ENCODE assay signal across 1 cellular context in the genomic region with DNA sequence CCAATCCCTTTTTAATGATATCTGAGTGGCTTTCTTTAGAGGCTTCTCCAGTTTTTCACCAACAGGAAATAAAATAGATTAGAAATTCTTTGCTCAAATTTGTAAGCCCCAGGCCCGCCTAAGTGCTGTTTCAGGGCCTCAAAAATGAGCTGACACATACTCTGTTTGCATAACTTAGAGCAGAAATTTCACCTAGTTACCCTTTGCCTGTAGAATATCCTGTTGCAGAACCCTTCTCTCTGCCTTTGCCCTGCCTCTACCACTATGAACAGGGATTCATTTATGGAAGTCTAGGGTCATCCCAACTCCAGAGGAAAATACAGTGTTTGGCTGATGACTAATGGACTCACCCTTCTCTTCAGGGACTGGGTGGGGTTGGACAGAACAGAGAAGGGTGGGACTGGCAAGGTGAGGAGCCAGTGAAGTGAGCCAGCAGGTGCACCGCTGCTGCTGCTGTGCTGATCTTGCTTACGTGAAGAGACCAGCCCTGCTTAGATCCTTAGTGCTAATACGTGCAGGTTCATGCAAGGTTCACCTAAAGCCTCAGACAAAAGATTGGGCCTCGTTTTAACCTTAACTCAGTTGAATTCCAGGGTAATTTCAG.
TF ChIP-seq lines count a peak whose summit lies in the region.

No MANE protein-coding gene starts in this region.

TF ChIP-seq in SK-N-SH, 30 proteins besides CTCF, POLR2A, EP300 and RAD21 (continued from another document):
- TF ChIP-seq EZH2phosphoT487 (IDR thresholded peaks at IDR 0.05; ENCODE audit: borderline replicate concordance, low read depth) = no peak
- TF ChIP-seq, protein P1, sequence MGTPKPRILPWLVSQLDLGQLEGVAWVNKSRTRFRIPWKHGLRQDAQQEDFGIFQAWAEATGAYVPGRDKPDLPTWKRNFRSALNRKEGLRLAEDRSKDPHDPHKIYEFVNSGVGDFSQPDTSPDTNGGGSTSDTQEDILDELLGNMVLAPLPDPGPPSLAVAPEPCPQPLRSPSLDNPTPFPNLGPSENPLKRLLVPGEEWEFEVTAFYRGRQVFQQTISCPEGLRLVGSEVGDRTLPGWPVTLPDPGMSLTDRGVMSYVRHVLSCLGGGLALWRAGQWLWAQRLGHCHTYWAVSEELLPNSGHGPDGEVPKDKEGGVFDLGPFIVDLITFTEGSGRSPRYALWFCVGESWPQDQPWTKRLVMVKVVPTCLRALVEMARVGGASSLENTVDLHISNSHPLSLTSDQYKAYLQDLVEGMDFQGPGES (IDR thresholded peaks at IDR 0.05; ENCODE audit: low read depth, low read length) = no peak
- no peak for TF ChIP-seq MEF2A (IDR thresholded peaks at IDR 0.05; ENCODE audit: borderline replicate concordance, low read depth)
- no peak for TF ChIP-seq TCF12 (IDR thresholded peaks at IDR 0.05)
- TF ChIP-seq GABPA (IDR thresholded peaks at IDR 0.05; ENCODE audit: low read depth) = no peak
- TF ChIP-seq ELF1 (IDR thresholded peaks at IDR 0.05) = no peak
- TF ChIP-seq, protein P2, sequence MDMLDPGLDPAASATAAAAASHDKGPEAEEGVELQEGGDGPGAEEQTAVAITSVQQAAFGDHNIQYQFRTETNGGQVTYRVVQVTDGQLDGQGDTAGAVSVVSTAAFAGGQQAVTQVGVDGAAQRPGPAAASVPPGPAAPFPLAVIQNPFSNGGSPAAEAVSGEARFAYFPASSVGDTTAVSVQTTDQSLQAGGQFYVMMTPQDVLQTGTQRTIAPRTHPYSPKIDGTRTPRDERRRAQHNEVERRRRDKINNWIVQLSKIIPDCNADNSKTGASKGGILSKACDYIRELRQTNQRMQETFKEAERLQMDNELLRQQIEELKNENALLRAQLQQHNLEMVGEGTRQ (IDR thresholded peaks at IDR 0.05; ENCODE audit: borderline replicate concordance, low read depth, low read length) = no peak
- TF ChIP-seq, protein P3, sequence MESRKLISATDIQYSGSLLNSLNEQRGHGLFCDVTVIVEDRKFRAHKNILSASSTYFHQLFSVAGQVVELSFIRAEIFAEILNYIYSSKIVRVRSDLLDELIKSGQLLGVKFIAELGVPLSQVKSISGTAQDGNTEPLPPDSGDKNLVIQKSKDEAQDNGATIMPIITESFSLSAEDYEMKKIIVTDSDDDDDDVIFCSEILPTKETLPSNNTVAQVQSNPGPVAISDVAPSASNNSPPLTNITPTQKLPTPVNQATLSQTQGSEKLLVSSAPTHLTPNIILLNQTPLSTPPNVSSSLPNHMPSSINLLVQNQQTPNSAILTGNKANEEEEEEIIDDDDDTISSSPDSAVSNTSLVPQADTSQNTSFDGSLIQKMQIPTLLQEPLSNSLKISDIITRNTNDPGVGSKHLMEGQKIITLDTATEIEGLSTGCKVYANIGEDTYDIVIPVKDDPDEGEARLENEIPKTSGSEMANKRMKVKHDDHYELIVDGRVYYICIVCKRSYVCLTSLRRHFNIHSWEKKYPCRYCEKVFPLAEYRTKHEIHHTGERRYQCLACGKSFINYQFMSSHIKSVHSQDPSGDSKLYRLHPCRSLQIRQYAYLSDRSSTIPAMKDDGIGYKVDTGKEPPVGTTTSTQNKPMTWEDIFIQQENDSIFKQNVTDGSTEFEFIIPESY (IDR thresholded peaks at IDR 0.05; ENCODE audit: borderline replicate concordance, low read depth) = no peak
- no peak for TF ChIP-seq FOSL2 (IDR thresholded peaks at IDR 0.05; ENCODE audit: borderline replicate concordance, low read depth)
- TF ChIP-seq, protein P4, sequence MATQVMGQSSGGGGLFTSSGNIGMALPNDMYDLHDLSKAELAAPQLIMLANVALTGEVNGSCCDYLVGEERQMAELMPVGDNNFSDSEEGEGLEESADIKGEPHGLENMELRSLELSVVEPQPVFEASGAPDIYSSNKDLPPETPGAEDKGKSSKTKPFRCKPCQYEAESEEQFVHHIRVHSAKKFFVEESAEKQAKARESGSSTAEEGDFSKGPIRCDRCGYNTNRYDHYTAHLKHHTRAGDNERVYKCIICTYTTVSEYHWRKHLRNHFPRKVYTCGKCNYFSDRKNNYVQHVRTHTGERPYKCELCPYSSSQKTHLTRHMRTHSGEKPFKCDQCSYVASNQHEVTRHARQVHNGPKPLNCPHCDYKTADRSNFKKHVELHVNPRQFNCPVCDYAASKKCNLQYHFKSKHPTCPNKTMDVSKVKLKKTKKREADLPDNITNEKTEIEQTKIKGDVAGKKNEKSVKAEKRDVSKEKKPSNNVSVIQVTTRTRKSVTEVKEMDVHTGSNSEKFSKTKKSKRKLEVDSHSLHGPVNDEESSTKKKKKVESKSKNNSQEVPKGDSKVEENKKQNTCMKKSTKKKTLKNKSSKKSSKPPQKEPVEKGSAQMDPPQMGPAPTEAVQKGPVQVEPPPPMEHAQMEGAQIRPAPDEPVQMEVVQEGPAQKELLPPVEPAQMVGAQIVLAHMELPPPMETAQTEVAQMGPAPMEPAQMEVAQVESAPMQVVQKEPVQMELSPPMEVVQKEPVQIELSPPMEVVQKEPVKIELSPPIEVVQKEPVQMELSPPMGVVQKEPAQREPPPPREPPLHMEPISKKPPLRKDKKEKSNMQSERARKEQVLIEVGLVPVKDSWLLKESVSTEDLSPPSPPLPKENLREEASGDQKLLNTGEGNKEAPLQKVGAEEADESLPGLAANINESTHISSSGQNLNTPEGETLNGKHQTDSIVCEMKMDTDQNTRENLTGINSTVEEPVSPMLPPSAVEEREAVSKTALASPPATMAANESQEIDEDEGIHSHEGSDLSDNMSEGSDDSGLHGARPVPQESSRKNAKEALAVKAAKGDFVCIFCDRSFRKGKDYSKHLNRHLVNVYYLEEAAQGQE (IDR thresholded peaks at IDR 0.05; ENCODE audit: low read depth, low read length) = no peak
- TF ChIP-seq YY1 (IDR thresholded peaks at IDR 0.05; ENCODE audit: low read depth) = no peak
- no peak for TF ChIP-seq JUND (IDR thresholded peaks at IDR 0.05)
- TF ChIP-seq NFIC (IDR thresholded peaks at IDR 0.05; ENCODE audit: borderline replicate concordance) = no peak
- TF ChIP-seq POLR2AphosphoS5 (IDR thresholded peaks at IDR 0.05; ENCODE audit: low read depth, low read length) = no peak
- no peak for TF ChIP-seq SIN3A (IDR thresholded peaks at IDR 0.05; ENCODE audit: borderline replicate concordance, low read depth, low read length)
- no peak for TF ChIP-seq NRF1 (IDR thresholded peaks at IDR 0.05; ENCODE audit: low read depth, low read length)
- TF ChIP-seq TEAD4 (IDR thresholded peaks at IDR 0.05; ENCODE audit: borderline replicate concordance, insufficient read depth) = no peak
- TF ChIP-seq, protein P5, sequence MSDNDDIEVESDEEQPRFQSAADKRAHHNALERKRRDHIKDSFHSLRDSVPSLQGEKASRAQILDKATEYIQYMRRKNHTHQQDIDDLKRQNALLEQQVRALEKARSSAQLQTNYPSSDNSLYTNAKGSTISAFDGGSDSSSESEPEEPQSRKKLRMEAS (IDR thresholded peaks at IDR 0.05; ENCODE audit: low read depth) = no peak
- TF ChIP-seq FOXJ3 (CRISPR knock-in tag; IDR thresholded peaks at IDR 0.05) = no peak
